9 cellular contexts compared by ENCODE assay signal in the genomic region with DNA sequence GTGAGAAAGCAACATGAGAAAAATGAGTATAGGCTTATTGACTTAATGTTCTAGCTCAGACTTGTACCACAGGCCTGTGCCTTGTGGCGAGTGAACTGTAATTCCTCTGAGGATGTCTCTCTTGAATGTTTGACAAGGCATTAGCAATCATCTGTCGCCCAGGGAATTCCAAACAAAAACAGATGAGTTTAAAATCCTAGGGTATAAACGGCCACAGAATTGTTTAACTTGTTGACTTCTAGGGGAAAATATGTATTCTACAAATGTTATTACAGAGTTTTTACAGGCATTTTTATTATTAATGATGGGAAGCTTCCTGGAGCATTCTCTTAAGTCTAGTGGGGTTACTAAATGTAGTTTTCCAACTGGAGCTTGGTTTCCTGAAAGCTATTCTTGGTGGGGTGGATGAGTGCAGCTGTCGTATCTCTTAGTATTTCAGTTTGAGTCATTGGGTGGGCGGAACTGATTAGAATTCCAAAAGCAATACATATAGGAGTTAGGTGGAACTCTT. TPM values are rescaled to one million over a fixed set of nuclear protein-coding genes. Genes with fewer than 3 reads are reported as not detected.
A peak's percentile ranks its signal among the peaks of the same experiment; 100 is the strongest.
DNase-seq lines count a peak whose midpoint lies in the region; ATAC-seq and TF ChIP-seq lines count a peak whose summit lies in the region.
"Had no signal": no experiment of that assay in that cellular context is flagged by ENCODE, and none has a peak within 500 bp of the region (broad histone marks: within the 10 kb centered on the region; RNA-seq: fewer than 3 reads in every experiment).

No MANE protein-coding gene starts in this region.

- H2BK5ac ChIP-seq in mesendoderm (ENCODE audit: low read length): no peak overlapping the region

- H3K9ac ChIP-seq in HUES48 (ENCODE audit: low read depth, low read length) (no peak overlapping the region), mammary epithelial cell (ENCODE audit: insufficient read depth, low read length) (peak overlapping the region; percentile 71), mesendoderm (ENCODE audit: low read length) (no peak overlapping the region)

- no peak overlapping the region for H2AFZ ChIP-seq in mammary epithelial cell (ENCODE audit: low read depth, low read length)

- no peak for TF ChIP-seq CTCF in mammary epithelial cell (conservative IDR thresholded peaks at IDR 0.05 in 1 of 2, IDR thresholded peaks at IDR 0.05 in 1 of 2; ENCODE audit: extremely low read depth in 1 of 2, insufficient read depth in 1 of 2, low read depth in 1 of 2, low read length in 2 of 2)
- TF ChIP-seq CTCF in type B pancreatic cell (conservative IDR thresholded peaks at IDR 0.05): no peak
- no peak for TF ChIP-seq CTCF in CD8-positive, alpha-beta T cell (IDR thresholded peaks at IDR 0.05)

- no peaks in the 10 kb centered on the region for H3K27me3 Mint-ChIP-seq in type B pancreatic cell
- no peaks in the 10 kb centered on the region for H3K27me3 Mint-ChIP-seq in CD8-positive, alpha-beta T cell (ENCODE audit: low read depth)
- H3K27me3 Mint-ChIP-seq: activated naive CD8-positive, alpha-beta T cell treated with anti-CD3 and anti-CD28 coated beads, Interleukin-2, amount 10 ng/mL, durations not matched to agents 7 days and 5 days had no signal

- no peak overlapping the region for H2AK5ac ChIP-seq in mesendoderm (ENCODE audit: low read length)

- WGBS in mammary epithelial cell (ENCODE audit: low coverage, missing lambda C conversion rate): 23% methylated on average over 5 of the region's 5 CpGs
- no CpG with 5 or more reads among the region's 5 CpGs for WGBS in mesendoderm (ENCODE audit: extremely low coverage, insufficient coverage, low lambda C conversion rate)

- H3K27me3 ChIP-seq in HUES48 (ENCODE audit: control insufficient read depth, insufficient read depth, low read length): no peaks in the 10 kb centered on the region
- no peaks in the 10 kb centered on the region for H3K27me3 ChIP-seq in mammary epithelial cell (ENCODE audit: insufficient read depth, low read length)
- no peaks in the 10 kb centered on the region for H3K27me3 ChIP-seq in CD8-positive, alpha-beta T cell (ENCODE audit: insufficient read depth, low read length)
- no peaks in the 10 kb centered on the region for H3K27me3 ChIP-seq in mesendoderm (ENCODE audit: insufficient read depth, low read length, poor library complexity)

- H4K8ac ChIP-seq in mesendoderm (ENCODE audit: low read depth, low read length): no peak overlapping the region

- peak overlapping the region; percentile 6 for H3K4me3 Mint-ChIP-seq in type B pancreatic cell
- H3K4me3 Mint-ChIP-seq in CD8-positive, alpha-beta T cell: no peak overlapping the region
- H3K4me3 Mint-ChIP-seq: activated naive CD8-positive, alpha-beta T cell treated with anti-CD3 and anti-CD28 coated beads, Interleukin-2, amount 10 ng/mL, durations not matched to agents 7 days and 5 days had no signal

- dilution Hi-C loops in mammary epithelial cell (cut with HindIII; ENCODE audit: low sequenced_read_pairs): loop anchor here (5.0 kb wide), 1 partner anchor 50 kb away; no protein-coding TSS in a partner anchor

- H3K9me3 ChIP-seq in HUES48 (ENCODE audit: control insufficient read depth, insufficient read depth, low read length): no peaks in the 10 kb centered on the region
- no peaks in the 10 kb centered on the region for H3K9me3 ChIP-seq in mammary epithelial cell (replicated peaks; ENCODE audit: insufficient read depth, low read length)
- H3K9me3 ChIP-seq in CD8-positive, alpha-beta T cell (ENCODE audit: low read length): no peaks in the 10 kb centered on the region

- H4K5ac ChIP-seq in mesendoderm (ENCODE audit: low read length): no peak overlapping the region

- peaks cover 8% of the 10 kb centered on the region; the same call in 1 of the 2 replicates for H3K4me1 ChIP-seq in HUES48 (ENCODE audit: control insufficient read depth, insufficient read depth, low read length)
- peaks cover 40% of the 10 kb centered on the region for H3K4me1 ChIP-seq in mammary epithelial cell (ENCODE audit: insufficient read depth, low read length)
- no peaks in the 10 kb centered on the region for H3K4me1 ChIP-seq in CD8-positive, alpha-beta T cell (ENCODE audit: insufficient read depth, low read length)
- H3K4me1 ChIP-seq in mesendoderm (ENCODE audit: control insufficient read depth, low read depth, low read length): peaks cover 2% of the 10 kb centered on the region

- H3K36me3 ChIP-seq in HUES48 (ENCODE audit: control insufficient read depth, insufficient read depth, low read length) (no peaks in the 10 kb centered on the region), mammary epithelial cell (ENCODE audit: insufficient read depth, low read length) (no peaks in the 10 kb centered on the region), mesendoderm (ENCODE audit: control insufficient read depth, insufficient read depth, low read length) (no peaks in the 10 kb centered on the region)
- no peaks in the 10 kb centered on the region for H3K36me3 ChIP-seq in CD8-positive, alpha-beta T cell (ENCODE audit: insufficient read depth, low read length)

- H3K56ac ChIP-seq in mesendoderm (ENCODE audit: low read length): no peak overlapping the region

- H3K18ac ChIP-seq in mesendoderm (ENCODE audit: low read length): no peak overlapping the region

- peaks cover 4% of the 10 kb centered on the region for H3K79me1 ChIP-seq in mesendoderm (ENCODE audit: low read length)

- intact Hi-C loops in mammary epithelial cell (cut with micrococcal nuclease): loop anchor here (2.0 kb wide), 1 partner anchor 58 kb away; no protein-coding TSS in a partner anchor
- intact Hi-C loops in CD8-positive, alpha-beta T cell (cut with DNase I, micrococcal nuclease): loop anchor here in 1 of 2 experiments (5.0 kb wide), 1 partner anchor 50 kb away; no protein-coding TSS in a partner anchor

- H3K4me2 ChIP-seq in mammary epithelial cell (ENCODE audit: insufficient read depth, low read depth, low read length) (peak overlapping the region; percentile 64), mesendoderm (ENCODE audit: low read length) (no peak overlapping the region)

- CTCF ChIA-PET in mammary epithelial cell (lab: Charles Lee; ENCODE audit: low non-redundant PET): no interaction called here
- CTCF ChIA-PET in CD8-positive, alpha-beta T cell (lab: Charles Lee): interaction anchor here (1.3 kb wide), 1 partner anchor 94 kb away, joined by 5 read pairs; no protein-coding TSS in a partner anchor

- peak; percentile 86 for DNase-seq in mammary epithelial cell
- DNase-seq in islet precursor cell: peak; percentile 55
- no peak for DNase-seq in type B pancreatic cell (ENCODE audit: extremely low spot score, unreplicated experiment)
- no peak for DNase-seq in activated CD4-positive, alpha-beta T cell treated with anti-CD3 and anti-CD28 coated beads for 1 hour
- no peak for DNase-seq in CD8-positive, alpha-beta T cell
- no peak for DNase-seq in mesendoderm
- DNase-seq: activated naive CD8-positive, alpha-beta T cell treated with anti-CD3 and anti-CD28 coated beads, Interleukin-2, amount 10 ng/mL, durations not matched to agents 7 days and 5 days; NCI-H1436 had no signal

- H3K9me3 Mint-ChIP-seq in type B pancreatic cell: no peaks in the 10 kb centered on the region
- no peaks in the 10 kb centered on the region for H3K9me3 Mint-ChIP-seq in CD8-positive, alpha-beta T cell
- H3K9me3 Mint-ChIP-seq: activated naive CD8-positive, alpha-beta T cell treated with anti-CD3 and anti-CD28 coated beads, Interleukin-2, amount 10 ng/mL, durations not matched to agents 7 days and 5 days had no signal

- H2BK15ac ChIP-seq in mesendoderm (replicated peaks; ENCODE audit: low read depth): no peak overlapping the region

- peak overlapping the region; percentile 27 for H3K27ac Mint-ChIP-seq in type B pancreatic cell
- H3K27ac Mint-ChIP-seq in CD8-positive, alpha-beta T cell: no peak overlapping the region
- H3K27ac Mint-ChIP-seq: activated naive CD8-positive, alpha-beta T cell treated with anti-CD3 and anti-CD28 coated beads, Interleukin-2, amount 10 ng/mL, durations not matched to agents 7 days and 5 days had no signal

- no TSS peak for BruUV-seq in mammary epithelial cell (replicated peaks; lab: Mats Ljungman, UMichigan)

- H4K20me1 ChIP-seq in mammary epithelial cell (ENCODE audit: insufficient read depth, low read length): no peaks in the 10 kb centered on the region

- in situ Hi-C loops in mammary epithelial cell (cut with MboI; ENCODE audit: low sequenced_read_pairs in 2 of 2): no loop called here

- peaks cover 3% of the 10 kb centered on the region for H3K36me3 Mint-ChIP-seq in type B pancreatic cell
- H3K36me3 Mint-ChIP-seq in CD8-positive, alpha-beta T cell: no peaks in the 10 kb centered on the region
- H3K36me3 Mint-ChIP-seq: activated naive CD8-positive, alpha-beta T cell treated with anti-CD3 and anti-CD28 coated beads, Interleukin-2, amount 10 ng/mL, durations not matched to agents 7 days and 5 days had no signal

- POLR2A ChIA-PET in CD8-positive, alpha-beta T cell (lab: Charles Lee): no interaction called here

- peak overlapping the region; percentile 3 for H3K27ac ChIP-seq in HUES48 (ENCODE audit: low read depth, low read length)
- peak overlapping the region; percentile 86 for H3K27ac ChIP-seq in mammary epithelial cell (ENCODE audit: insufficient read depth, low read depth, low read length)
- H3K27ac ChIP-seq in CD8-positive, alpha-beta T cell (ENCODE audit: low read depth, low read length): no peak overlapping the region
- H3K27ac ChIP-seq in mesendoderm (ENCODE audit: low read depth, low read length): no peak overlapping the region

- H3K4me1 Mint-ChIP-seq in type B pancreatic cell (ENCODE audit: unreplicated experiment): peaks cover 24% of the 10 kb centered on the region
- H3K4me1 Mint-ChIP-seq in CD8-positive, alpha-beta T cell (ENCODE audit: low read depth): no peaks in the 10 kb centered on the region

- H3K4me3 ChIP-seq in HUES48 (ENCODE audit: low read depth, low read length) (no peak overlapping the region), mammary epithelial cell (replicated peaks in 1 of 3; ENCODE audit: insufficient read depth in 1 of 3, low read depth in 2 of 3, low read length in 3 of 3) (no peak overlapping the region), mesendoderm (ENCODE audit: low read length) (no peak overlapping the region)
- no peak overlapping the region for H3K4me3 ChIP-seq in CD8-positive, alpha-beta T cell (ENCODE audit: low read depth, low read length)

- H3K23ac ChIP-seq in mesendoderm (ENCODE audit: low read length): no peak overlapping the region

- no peak for ATAC-seq in CD8-positive, alpha-beta T cell

- no peak overlapping the region for H3K4ac ChIP-seq in mesendoderm (ENCODE audit: low read depth, low read length)

- peaks cover 87% of the 10 kb centered on the region for H3K79me2 ChIP-seq in mammary epithelial cell (ENCODE audit: insufficient read depth, low read length)
- H3K79me2 ChIP-seq in mesendoderm (ENCODE audit: control insufficient read depth, insufficient read depth, low read length): no peaks in the 10 kb centered on the region

- no peak overlapping the region for H2BK120ac ChIP-seq in mesendoderm (ENCODE audit: low read depth, low read length)

RNA-seq across cellular contexts. Expression of gene ARHGAP10, which starts 40.6 kb away (rescaled TPM):
- 10 to 100 TPM; 22.5 to 28.8 TPM for total RNA-seq in mammary epithelial cell
- 14.5 TPM for polyA plus RNA-seq in mammary epithelial cell
- 35.8 TPM for polyA minus RNA-seq in mammary epithelial cell
- 25.2 and 25.5 TPM in 2 replicates for total RNA-seq in type B pancreatic cell (ENCODE audit: low replicate concordance)
- total RNA-seq in CD8-positive, alpha-beta T cell: 1 to 10 TPM; 7.2 to 7.4 TPM
- 12.9 TPM for polyA plus RNA-seq in mesendoderm (2013, experiment 1 of 2)
- polyA plus RNA-seq in mesendoderm (2013, experiment 2 of 2): 13.3 TPM

Comparison
In these comparisons a context has a peak if more than half of its experiments do, and no peak if none do; other contexts are left out.
1. H3K27ac ChIP-seq: peak in HUES48 (single experiment) and mammary epithelial cell (single experiment); none in CD8-positive, alpha-beta T cell (single experiment) and mesendoderm (single experiment).
2. DNase-seq: peak in mammary epithelial cell (single experiment) and islet precursor cell (single experiment); none in type B pancreatic cell (single experiment), activated CD4-positive, alpha-beta T cell treated with anti-CD3 and anti-CD28 coated beads for 1 hour (single experiment), CD8-positive, alpha-beta T cell (0 of 7) and mesendoderm (single experiment).